ENCODE assay signal across 7 cellular contexts in genomic region chr2:86249176-86249842, GRCh38. TPM values are rescaled to one million over a fixed set of nuclear protein-coding genes. Genes with fewer than 3 reads are reported as not detected.
DNase-seq lines count a peak whose midpoint lies in the region; ATAC-seq and TF ChIP-seq lines count a peak whose summit lies in the region.

No MANE protein-coding gene starts in this region.

- no peaks in the 10 kb centered on the region for H3K9me3 Mint-ChIP-seq in memory B cell
- H3K9me3 Mint-ChIP-seq in activated naive CD8-positive, alpha-beta T cell treated with anti-CD3 and anti-CD28 coated beads, Interleukin-2, amount 50 U/mL, for 24 hours = no peaks in the 10 kb centered on the region

- H3K36me3 ChIP-seq in SK-N-SH (replicated peaks in 1 of 2; ENCODE audit: control insufficient read depth in 1 of 2, insufficient read depth in 2 of 2, low read length in 1 of 2) = no peaks in the 10 kb centered on the region

- no peaks in the 10 kb centered on the region for H3K9me2 ChIP-seq in SK-N-SH

- no peak for TF ChIP-seq EP300 in SK-N-SH (IDR thresholded peaks at IDR 0.05; ENCODE audit: borderline replicate concordance in 1 of 2, low read depth in 1 of 2, low read length in 1 of 2)

- H3K27ac ChIP-seq in SK-N-SH (ENCODE audit: low read depth in 2 of 2, low read length in 1 of 2) = peak overlapping the region; percentile 40 to 98; a peak in 3 of 4 replicates

- peaks cover 0 to 34% of the 10 kb centered on the region in 2 experiments; a peak in 2 of 4 replicates for H3K4me1 ChIP-seq in SK-N-SH (ENCODE audit: control insufficient read depth in 1 of 2, insufficient read depth in 2 of 2, low read depth in 1 of 2, low read length in 1 of 2)

- no peak overlapping the region for H3K4me3 ChIP-seq in SK-N-SH (ENCODE audit: low read depth in 2 of 2, low read length in 1 of 2)

- peaks cover 7% of the 10 kb centered on the region; the same call in 1 of the 2 replicates for H3K27me3 ChIP-seq in SK-N-SH (ENCODE audit: insufficient read depth)

- POLR2A ChIA-PET in SK-N-SH (lab: Yijun Ruan, JAX) = interaction anchor here (1.1 to 1.7 kb wide), 2 partner anchors 26 to 37 kb away, joined by 4 read pairs; no protein-coding TSS in a partner anchor

- DNase-seq in SK-N-SH (peak; percentile 76), memory B cell (ENCODE audit: low spot score in 2 of 2) (no peak), globus pallidus (ENCODE audit: low spot score) (no peak), activated T-cell treated with anti-CD3 and anti-CD28 coated beads for 4 hours (no peak)
- DNase-seq in activated naive CD8-positive, alpha-beta T cell treated with anti-CD3 and anti-CD28 coated beads, Interleukin-2, amount 50 U/mL, for 24 hours = no peak

- 76% methylated on average over 6 of the region's 6 CpGs for WGBS in SK-N-SH (ENCODE audit: low lambda C conversion rate)

- ATAC-seq in GM18868 (IDR thresholded peaks at IDR 0.05; ENCODE audit: unreplicated experiment) = peak; percentile 77
- peak; percentile 56 for ATAC-seq in HG03378 (IDR thresholded peaks at IDR 0.05; ENCODE audit: unreplicated experiment)
- peak; percentile 63 for ATAC-seq in memory B cell (ENCODE audit: low read depth)
- no peak for ATAC-seq in activated naive CD8-positive, alpha-beta T cell treated with anti-CD3 and anti-CD28 coated beads, Interleukin-2, amount 50 U/mL, for 24 hours

- H3F3A ChIP-seq in SK-N-SH (replicated peaks; ENCODE audit: insufficient read depth) = peaks cover 3% of the 10 kb centered on the region

- TF ChIP-seq CTCF in SK-N-SH (IDR thresholded peaks at IDR 0.05) = no peak

- no peak for TF ChIP-seq RAD21 in SK-N-SH (IDR thresholded peaks at IDR 0.05; ENCODE audit: low read length)

- H3K36me3 Mint-ChIP-seq in memory B cell = no peaks in the 10 kb centered on the region
- H3K36me3 Mint-ChIP-seq in activated naive CD8-positive, alpha-beta T cell treated with anti-CD3 and anti-CD28 coated beads, Interleukin-2, amount 50 U/mL, for 24 hours (ENCODE audit: low read depth) = no peaks in the 10 kb centered on the region

- H3K79me2 ChIP-seq in SK-N-SH (ENCODE audit: insufficient read depth) = no peaks in the 10 kb centered on the region

- no peaks in the 10 kb centered on the region for H3K9me3 ChIP-seq in SK-N-SH

- no peak overlapping the region for H3K4me2 ChIP-seq in SK-N-SH

- no peaks in the 10 kb centered on the region for H4K20me1 ChIP-seq in SK-N-SH (ENCODE audit: insufficient read depth)

- H3K4me1 Mint-ChIP-seq in memory B cell = peaks cover 12% of the 10 kb centered on the region
- no peaks in the 10 kb centered on the region for H3K4me1 Mint-ChIP-seq in activated naive CD8-positive, alpha-beta T cell treated with anti-CD3 and anti-CD28 coated beads, Interleukin-2, amount 50 U/mL, for 24 hours

- no peak overlapping the region for H3K9ac ChIP-seq in SK-N-SH

- peaks cover under 1% of the 10 kb centered on the region for H3K27me3 Mint-ChIP-seq in memory B cell
- peaks cover 6% of the 10 kb centered on the region for H3K27me3 Mint-ChIP-seq in activated naive CD8-positive, alpha-beta T cell treated with anti-CD3 and anti-CD28 coated beads, Interleukin-2, amount 50 U/mL, for 24 hours

- no peak overlapping the region for H2AFZ ChIP-seq in SK-N-SH (ENCODE audit: low read depth)

- CTCF ChIA-PET in SK-N-SH (lab: Yijun Ruan, JAX) = interaction anchor here (0.9 to 3.2 kb wide), 8 partner anchors 27 to 154 kb away, joined by 3 to 22 read pairs (median 3); no protein-coding TSS in a partner anchor

- H3K27ac Mint-ChIP-seq in memory B cell = no peak overlapping the region
- H3K27ac Mint-ChIP-seq in activated naive CD8-positive, alpha-beta T cell treated with anti-CD3 and anti-CD28 coated beads, Interleukin-2, amount 50 U/mL, for 24 hours = no peak overlapping the region

- no peak overlapping the region for H3K4me3 Mint-ChIP-seq in memory B cell
- no peak overlapping the region for H3K4me3 Mint-ChIP-seq in activated naive CD8-positive, alpha-beta T cell treated with anti-CD3 and anti-CD28 coated beads, Interleukin-2, amount 50 U/mL, for 24 hours

TF ChIP-seq in SK-N-SH, 30 proteins besides CTCF, POLR2A, EP300 and RAD21:
- TF ChIP-seq FOXM1 (IDR thresholded peaks at IDR 0.05; ENCODE audit: low read depth) (no peak), TCF12 (IDR thresholded peaks at IDR 0.05) (peak; percentile 86), JUND (IDR thresholded peaks at IDR 0.05) (peak; percentile 26; the same call in 1 of the 2 replicates), MAX (IDR thresholded peaks at IDR 0.05; ENCODE audit: low read depth) (peak; percentile 93), RFX5 (IDR thresholded peaks at IDR 0.05; ENCODE audit: low read length) (no peak), SIN3A (IDR thresholded peaks at IDR 0.05; ENCODE audit: borderline replicate concordance, low read depth, low read length) (no peak), FOXJ3 (CRISPR knock-in tag; IDR thresholded peaks at IDR 0.05) (0 out of 2 replicates have a peak, but pooled peaks have one; percentile 8), FOSL2 (IDR thresholded peaks at IDR 0.05; ENCODE audit: borderline replicate concordance, low read depth) (peak; percentile 47; the same call in 1 of the 2 replicates)

RNA-seq across cellular contexts. Expression of gene MRPL35, which starts 50.1 kb away (rescaled TPM):
- polyA plus RNA-seq in SK-N-SH (2012; rRNA removed) = 33.0 and 36.6 TPM in 2 replicates
- polyA plus RNA-seq in SK-N-SH (2012; cell fraction: cytosol; rRNA removed) = 30.0 and 35.2 TPM in 2 replicates
- 15.0 and 25.6 TPM in 2 replicates for polyA plus RNA-seq in SK-N-SH (2012; cell fraction: nucleus; rRNA removed)

RNA-seq across cellular contexts. Expression of gene IMMT, which starts 54.0 kb away (rescaled TPM):
- polyA plus RNA-seq in SK-N-SH (2012; rRNA removed) = 36.3 and 48.5 TPM in 2 replicates
- polyA plus RNA-seq in SK-N-SH (2012; cell fraction: cytosol; rRNA removed) = 48.3 and 51.1 TPM in 2 replicates
- polyA plus RNA-seq in SK-N-SH (2012; cell fraction: nucleus; rRNA removed) = 30.2 and 52.0 TPM in 2 replicates
